14 cellular contexts compared by ENCODE assay signal in the genomic region with DNA sequence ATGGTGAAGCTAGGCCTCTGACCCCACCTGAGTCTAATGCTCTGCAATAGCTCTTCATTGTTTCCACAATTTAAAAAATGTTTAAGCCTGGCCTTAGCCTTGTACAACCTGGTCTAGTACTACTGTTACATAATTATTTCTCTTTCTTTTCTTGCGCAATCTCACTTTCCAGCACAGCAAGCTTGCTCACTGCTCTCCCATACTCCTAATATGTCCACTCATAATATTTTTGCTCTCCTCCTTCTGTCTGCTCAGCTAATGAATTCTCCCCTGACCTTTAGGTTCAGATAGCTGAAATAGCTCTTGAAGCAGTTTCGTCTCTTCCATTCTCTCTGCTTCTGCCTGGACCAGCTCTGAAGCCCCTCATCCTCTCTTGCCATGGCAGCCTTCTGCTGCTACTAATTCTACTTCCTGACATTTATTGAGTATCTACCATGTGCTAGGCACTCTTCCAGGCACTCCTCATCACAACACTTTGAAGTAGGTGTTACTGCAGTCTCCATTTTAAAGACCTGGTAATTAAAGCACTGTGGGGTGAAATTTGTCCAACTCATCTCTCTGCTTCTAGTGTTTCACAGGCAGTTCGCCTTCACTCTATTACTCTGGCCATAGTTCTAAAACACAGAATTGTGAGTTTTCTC. TPM values are rescaled to one million over a fixed set of nuclear protein-coding genes. Genes with fewer than 3 reads are reported as not detected.
DNase-seq lines count a peak whose midpoint lies in the region; ATAC-seq and TF ChIP-seq lines count a peak whose summit lies in the region.
"Had no signal": no experiment of that assay in that cellular context is flagged by ENCODE, and none has a peak within 500 bp of the region (broad histone marks: within the 10 kb centered on the region; RNA-seq: fewer than 3 reads in every experiment).

No MANE protein-coding gene starts in this region.

- H4K91ac ChIP-seq in mesenchymal stem cell (ENCODE audit: low read length) = no peak overlapping the region

- no peak overlapping the region for H3K23ac ChIP-seq in mesenchymal stem cell (ENCODE audit: low read length in 2 of 2)

- H2BK12ac ChIP-seq in mesenchymal stem cell (ENCODE audit: low read length in 2 of 2) = no peak overlapping the region

- H3K4me1 Mint-ChIP-seq in natural killer cell = peaks cover 9 to 12% of the 10 kb centered on the region in 2 donors

- intact Hi-C loops in dorsolateral prefrontal cortex (cut with DNase I) = no loop called here
- intact Hi-C loops in natural killer cell (cut with micrococcal nuclease) = no loop called here

- no peak overlapping the region for H2BK5ac ChIP-seq in mesenchymal stem cell (ENCODE audit: low read depth, low read length, poor library complexity, severe bottlenecking)

- H4K8ac ChIP-seq in mesenchymal stem cell (ENCODE audit: low read length) = no peak overlapping the region

- peaks cover 5 to 8% of the 10 kb centered on the region in 2 donors for H3K27me3 Mint-ChIP-seq in natural killer cell (ENCODE audit: low read depth in 2 of 2)
- H3K27me3 Mint-ChIP-seq: activated naive CD4-positive, alpha-beta T cell treated with anti-CD3 and anti-CD28 coated beads, Interleukin-2, amount 50 U/mL, for 24 hours had no signal

- H3K9ac ChIP-seq in mesenchymal stem cell (ENCODE audit: low read length) = no peak overlapping the region
- H3K9ac ChIP-seq: BLaER1 had no signal

- H3K4me1 ChIP-seq in mesenchymal stem cell (ENCODE audit: control insufficient read depth, insufficient read depth, low read depth, low read length) = peaks cover 41% of the 10 kb centered on the region

- no peak overlapping the region for H3K18ac ChIP-seq in mesenchymal stem cell (ENCODE audit: low read depth in 1 of 2, low read length in 2 of 2)

- H3K27me3 ChIP-seq in dorsolateral prefrontal cortex = no peaks in the 10 kb centered on the region
- no peaks in the 10 kb centered on the region for H3K27me3 ChIP-seq in mesenchymal stem cell (ENCODE audit: control insufficient read depth in 1 of 2, insufficient read depth in 1 of 2, low read length in 2 of 2)
- H3K27me3 ChIP-seq: BLaER1 had no signal

- TF ChIP-seq CTCF in dorsolateral prefrontal cortex (IDR thresholded peaks at IDR 0.05 in 54 of 56, conservative IDR thresholded peaks at IDR 0.05 in 2 of 56; ENCODE audit: low read depth in 1 of 56, partially characterized antibody in 56 of 56) (no peak), natural killer cell (IDR thresholded peaks at IDR 0.05) (no peak)

- H3K4ac ChIP-seq in mesenchymal stem cell (ENCODE audit: low read depth in 1 of 2, low read length in 2 of 2) = no peak overlapping the region

- DNase-seq in EH (ENCODE audit: low read depth) (peak; percentile 55), NOMO-1 treated with DMSO at 0.1 percent for 48 hours (lab: John Stamatoyannopoulos, UW; ENCODE audit: unreplicated experiment) (peak; percentile 89), dorsolateral prefrontal cortex (no peak), mesenchymal stem cell (no peak), natural killer cell (no peak), foreskin melanocyte (no peak), NCI-H524 (lab: John Stamatoyannopoulos, UW) (no peak)
- DNase-seq: NCI-H345 had no signal

- no peak overlapping the region for H3K4me3 Mint-ChIP-seq in natural killer cell
- H3K4me3 Mint-ChIP-seq: activated naive CD4-positive, alpha-beta T cell treated with anti-CD3 and anti-CD28 coated beads, Interleukin-2, amount 50 U/mL, for 24 hours; stimulated activated effector memory CD8-positive, alpha-beta T cell treated with anti-CD3 and anti-CD28 coated beads, Interleukin-12 subunit alpha, Interleukin-12 subunit beta, amount 100 ng/mL, for 72 hours had no signal

- peaks cover 9% of the 10 kb centered on the region for H3K79me1 ChIP-seq in mesenchymal stem cell (replicated peaks; ENCODE audit: low read length, poor library complexity, severe bottlenecking)

- WGBS in mesenchymal stem cell = 88% methylated on average over 3 of the region's 3 CpGs

- H3K36me3 Mint-ChIP-seq in natural killer cell = no peaks in the 10 kb centered on the region
- H3K36me3 Mint-ChIP-seq: activated naive CD4-positive, alpha-beta T cell treated with anti-CD3 and anti-CD28 coated beads, Interleukin-2, amount 50 U/mL, for 24 hours had no signal

- no peak overlapping the region for H2BK15ac ChIP-seq in mesenchymal stem cell (ENCODE audit: low read depth, poor library complexity, severe bottlenecking)

- no peak overlapping the region for H3K4me2 ChIP-seq in mesenchymal stem cell (ENCODE audit: low read length, poor library complexity, severe bottlenecking)
- H3K4me2 ChIP-seq: BLaER1 had no signal

- H2AK5ac ChIP-seq in mesenchymal stem cell (ENCODE audit: low read length, severe bottlenecking) = peak overlapping the region; percentile 49

- H3K27ac ChIP-seq in dorsolateral prefrontal cortex = peak overlapping the region in 32 of 59 donors; percentile 0 to 100 (median 47)
- no peak overlapping the region for H3K27ac ChIP-seq in mesenchymal stem cell (ENCODE audit: low read length, poor library complexity, severe bottlenecking)
- H3K27ac ChIP-seq: BLaER1 had no signal

- no peak overlapping the region for H3K27ac Mint-ChIP-seq in natural killer cell
- H3K27ac Mint-ChIP-seq: activated naive CD4-positive, alpha-beta T cell treated with anti-CD3 and anti-CD28 coated beads, Interleukin-2, amount 50 U/mL, for 24 hours; stimulated activated effector memory CD8-positive, alpha-beta T cell treated with anti-CD3 and anti-CD28 coated beads, Interleukin-12 subunit alpha, Interleukin-12 subunit beta, amount 100 ng/mL, for 72 hours had no signal

- H2AFZ ChIP-seq in mesenchymal stem cell (ENCODE audit: low read depth, low read length) = no peak overlapping the region

- H3K4me3 ChIP-seq in dorsolateral prefrontal cortex (no peak overlapping the region), mesenchymal stem cell (ENCODE audit: insufficient read depth in 1 of 2, low read depth in 1 of 2, low read length in 2 of 2) (no peak overlapping the region)
- H3K4me3 ChIP-seq: BLaER1 had no signal

- H3K9me3 ChIP-seq in mesenchymal stem cell (ENCODE audit: control insufficient read depth, low read length) = no peaks in the 10 kb centered on the region
- H3K9me3 ChIP-seq: BLaER1 had no signal

- H3K36me3 ChIP-seq in mesenchymal stem cell (ENCODE audit: control insufficient read depth in 1 of 2, insufficient read depth in 2 of 2, low read depth in 1 of 2, low read length in 2 of 2) = no peaks in the 10 kb centered on the region
- H3K36me3 ChIP-seq: BLaER1 had no signal

- no peak overlapping the region for H2BK120ac ChIP-seq in mesenchymal stem cell (ENCODE audit: low read depth, low read length)

- ATAC-seq in natural killer cell (no peak), GM19324 (IDR thresholded peaks at IDR 0.05; ENCODE audit: low FRiP score, unreplicated experiment) (no peak)
- ATAC-seq: stimulated activated effector memory CD8-positive, alpha-beta T cell treated with anti-CD3 and anti-CD28 coated beads, Interleukin-12 subunit alpha, Interleukin-12 subunit beta, amount 100 ng/mL, for 72 hours had no signal

- H3K14ac ChIP-seq in mesenchymal stem cell (ENCODE audit: low read length in 2 of 2) = no peak overlapping the region

- H3K9me3 Mint-ChIP-seq in natural killer cell = no peaks in the 10 kb centered on the region
- H3K9me3 Mint-ChIP-seq: activated naive CD4-positive, alpha-beta T cell treated with anti-CD3 and anti-CD28 coated beads, Interleukin-2, amount 50 U/mL, for 24 hours; stimulated activated effector memory CD8-positive, alpha-beta T cell treated with anti-CD3 and anti-CD28 coated beads, Interleukin-12 subunit alpha, Interleukin-12 subunit beta, amount 100 ng/mL, for 72 hours had no signal

RNA-seq across cellular contexts. Expression of gene SLC48A1, which starts 2.8 kb away (rescaled TPM):
- 100 to 1,000 TPM in 84 of 120 experiments, 10 to 100 TPM in 36; 71.9 to 264 (median 114) TPM for total RNA-seq in dorsolateral prefrontal cortex
- polyA plus RNA-seq in mesenchymal stem cell (2013, experiment 1 of 2) = 8.4 TPM
- 8.3 TPM for polyA plus RNA-seq in mesenchymal stem cell (2013, experiment 2 of 2)
- total RNA-seq in natural killer cell = 1 to 10 TPM; 2.0 to 4.4 (median 3.4) TPM

RNA-seq across cellular contexts. Expression of gene RAPGEF3, which starts 11.5 kb away (rescaled TPM):
- 100 to 1,000 TPM in 51 of 120 experiments, 10 to 100 TPM in 69; 33.3 to 206 (median 93.7) TPM for total RNA-seq in dorsolateral prefrontal cortex
- polyA plus RNA-seq in mesenchymal stem cell (2013, experiment 1 of 2) = 1.2 TPM
- polyA plus RNA-seq in mesenchymal stem cell (2013, experiment 2 of 2) = 1.2 TPM
- under 1 TPM; 0.23 to 0.73 (median 0.49) TPM for total RNA-seq in natural killer cell

RNA-seq across cellular contexts. Expression of gene ENDOU, which starts 44.9 kb away (rescaled TPM):
- total RNA-seq in dorsolateral prefrontal cortex (1 to 10 TPM in 111 of 120 experiments, under 1 TPM in 9; 0.65 to 4.5 (median 2.0) TPM), natural killer cell (under 1 TPM; 0.20 to 0.41 (median 0.24) TPM)
- not detected for polyA plus RNA-seq in mesenchymal stem cell (2013, experiment 1 of 2)
- not detected for polyA plus RNA-seq in mesenchymal stem cell (2013, experiment 2 of 2)
- total RNA-seq: cerebellum, pulmonary artery endothelial cell had no signal

RNA-seq across cellular contexts. Expression of gene HDAC7, which starts 49.5 kb away (rescaled TPM):
- total RNA-seq in dorsolateral prefrontal cortex (10 to 100 TPM; 25.9 to 77.6 (median 46.8) TPM), natural killer cell (100 to 1,000 TPM; 141 to 235 (median 147) TPM)
- 50.4 TPM for polyA plus RNA-seq in mesenchymal stem cell (2013, experiment 1 of 2)
- polyA plus RNA-seq in mesenchymal stem cell (2013, experiment 2 of 2) = 47.9 TPM

Comparison
In these comparisons a context has a peak if more than half of its experiments do, and no peak if none do; other contexts are left out.
1. DNase-seq: peak in EH (single experiment) and NOMO-1 treated with DMSO at 0.1 percent for 48 hours (single experiment); none in dorsolateral prefrontal cortex (0 of 10), mesenchymal stem cell (single experiment), natural killer cell (single experiment), foreskin melanocyte (single experiment) and NCI-H524 (0 of 2).
2. RNA of gene SLC48A1, which starts 2.8 kb away (total RNA-seq): 71.9 to 264 TPM in dorsolateral prefrontal cortex; 2.0 to 4.4 TPM in natural killer cell; every median in the first group is over 10 times any median in the second.
3. RNA of gene RAPGEF3, which starts 11.5 kb away (total RNA-seq): 33.3 to 206 TPM in dorsolateral prefrontal cortex; 0.23 to 0.73 TPM in natural killer cell; every median in the first group is over 10 times any median in the second.